ENCODE assay signal across 8 cellular contexts in genomic region chr18:35026407-35027061, GRCh38. TPM values are rescaled to one million over a fixed set of nuclear protein-coding genes. Genes with fewer than 3 reads are reported as not detected.
DNase-seq lines count a peak whose midpoint lies in the region; TF ChIP-seq lines count a peak whose summit lies in the region.

No MANE protein-coding gene starts in this region.

- no peak for TF ChIP-seq POLR2A in erythroblast (IDR thresholded peaks at IDR 0.05; ENCODE audit: low read length)

- peak; percentile 64 for DNase-seq in Ammon's horn (ENCODE audit: low spot score)
- peak; percentile 28 for DNase-seq in M059J (ENCODE audit: low read depth)
- peak; percentile 49 to 60 for DNase-seq in erythroblast (lab: John Stamatoyannopoulos, UW)
- DNase-seq in stimulated activated CD4-positive, alpha-beta T cell treated with anti-CD3 and anti-CD28 coated beads, Interleukin-4, amount 100 ng/mL, for 24 hours: no peak
- no peak for DNase-seq in MCF 10A (ENCODE audit: unreplicated experiment)
- DNase-seq in NCI-H345 (lab: John Stamatoyannopoulos, UW): no peak
- DNase-seq in SIG-M5 (lab: John Stamatoyannopoulos, UW): no peak

- peaks cover 6% of the 10 kb centered on the region for H3K4me1 Mint-ChIP-seq in MCF 10A (ENCODE audit: insufficient read depth, unreplicated experiment)

- no peak overlapping the region for H3K4me3 Mint-ChIP-seq in MCF 10A (ENCODE audit: unreplicated experiment)

- H3K27me3 Mint-ChIP-seq in MCF 10A (ENCODE audit: insufficient read depth, unreplicated experiment): no peaks in the 10 kb centered on the region

- TF ChIP-seq CTCF in GM12873 (IDR thresholded peaks at IDR 0.05; ENCODE audit: insufficient read depth, low read depth, low read length, missing control alignments) (peak; percentile 48), MCF 10A (IDR thresholded peaks at IDR 0.05; ENCODE audit: unreplicated experiment) (no peak)

- POLR2A ChIA-PET in MCF 10A (lab: Yijun Ruan, JAX): interaction anchor here (0.7 kb wide), 1 partner anchor 132 kb away, joined by 3 read pairs; no protein-coding TSS in a partner anchor

- intact Hi-C loops in MCF 10A (cut with micrococcal nuclease): no loop called here

- H3K27ac Mint-ChIP-seq in MCF 10A (ENCODE audit: low read depth, unreplicated experiment): no peak overlapping the region

- no TSS peak for BruUV-seq in MCF 10A (replicated peaks; lab: Mats Ljungman, UMichigan)

- CTCF ChIA-PET in MCF 10A (lab: Yijun Ruan, JAX): interaction anchor here (0.6 to 3.7 kb wide), 8 partner anchors 17 to 903 kb away, joined by 3 to 21 read pairs (median 4); no protein-coding TSS in a partner anchor

- no peaks in the 10 kb centered on the region for H3K9me3 Mint-ChIP-seq in MCF 10A (ENCODE audit: unreplicated experiment)

- peaks cover 5% of the 10 kb centered on the region for H3K36me3 Mint-ChIP-seq in MCF 10A (ENCODE audit: insufficient read depth, unreplicated experiment)

RNA-seq across cellular contexts. Expression of gene MAPRE2, which starts 14.7 kb away (rescaled TPM):
- 42.9 and 57.5 TPM in 2 replicates for total RNA-seq in M059J (2014; rRNA removed; shearing (Covaris generic))
- total RNA-seq in MCF 10A (2022): 7.0 and 7.7 TPM in 2 replicates

Comparison
In these comparisons a context has a peak if more than half of its experiments do, and no peak if none do; other contexts are left out.
1. DNase-seq: peak in Ammon's horn (single experiment), M059J (single experiment) and erythroblast (2 of 2); none in stimulated activated CD4-positive, alpha-beta T cell treated with anti-CD3 and anti-CD28 coated beads, Interleukin-4, amount 100 ng/mL, for 24 hours (single experiment), MCF 10A (single experiment), NCI-H345 (single experiment) and SIG-M5 (single experiment).